ENCODE assay signal across 10 cellular contexts in the genomic region with DNA sequence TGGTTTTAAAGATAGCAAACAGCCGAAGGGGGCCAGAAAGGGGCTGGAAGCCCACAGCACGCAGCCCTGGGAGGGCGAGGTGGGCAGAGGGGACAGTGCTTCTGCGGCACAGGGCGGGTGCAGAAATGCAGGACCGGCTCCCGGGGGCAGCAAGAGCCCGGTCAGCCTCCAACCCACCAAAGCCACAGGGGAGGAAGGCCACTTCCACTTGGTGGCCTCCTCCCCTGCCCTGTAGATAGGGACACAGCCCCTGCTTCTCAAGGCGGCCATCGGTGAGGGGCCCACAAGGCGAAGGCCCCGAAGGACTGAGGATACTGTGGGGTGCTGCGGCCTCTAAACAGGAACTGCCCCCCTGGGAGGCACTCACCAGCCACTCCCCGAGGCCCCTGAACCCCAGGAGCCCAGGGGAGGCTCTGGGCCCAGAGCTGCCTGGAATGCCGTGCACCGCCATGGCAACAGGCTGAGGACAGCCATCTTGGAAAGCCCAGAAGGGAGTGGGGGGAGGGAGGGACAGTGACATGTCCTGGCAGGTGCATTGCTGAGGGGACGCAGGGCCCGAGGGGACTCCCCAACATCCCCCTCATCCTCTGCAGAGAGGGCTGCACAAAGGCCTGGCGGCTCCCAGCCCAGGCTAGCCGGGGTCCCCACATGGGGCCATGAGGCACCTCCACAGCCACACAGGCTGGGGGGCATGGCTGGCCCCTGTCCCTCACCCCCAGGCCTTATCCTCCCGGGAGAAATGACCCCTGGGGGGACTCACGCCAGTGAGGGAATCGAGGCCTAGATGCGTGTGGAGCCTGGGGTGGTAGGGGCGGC.
DNase-seq lines count a peak whose midpoint lies in the region; ATAC-seq and TF ChIP-seq lines count a peak whose summit lies in the region.
"Had no signal": no experiment of that assay in that cellular context is flagged by ENCODE, and none has a peak within 500 bp of the region (broad histone marks: within the 10 kb centered on the region; RNA-seq: fewer than 3 reads in every experiment).

No MANE protein-coding gene starts in this region.

- H3K9me3 ChIP-seq in upper lobe of left lung (no peaks in the 10 kb centered on the region), testis (no peaks in the 10 kb centered on the region)
- H3K9me3 ChIP-seq: pancreas had no signal

- intact Hi-C loops in activated T-helper 2 cell treated with anti-CD3 and anti-CD28 coated beads, Interferon-gamma antibody, Interleukin-2, Interleukin-4, amounts not matched to agents 10 μg/mL and 5 μg/mL and 100 μg/mL, durations not matched to agents 14 hours and 24 hours and 36 hours (cut with micrococcal nuclease), result loop anchor here (1.0 to 10.0 kb wide), 4 partner anchors 14 to 261 kb away; a partner anchor contains a TSS
- intact Hi-C loops in testis (cut with DNase I; ENCODE audit: low total_unique reads), result no loop called here

- H3K27ac ChIP-seq in upper lobe of left lung, result peak overlapping the region; percentile 80 to 87 (median 82)
- H3K27ac ChIP-seq in testis, result peak overlapping the region in 1 of 2 donors; percentile 24

- H3K27ac Mint-ChIP-seq in activated naive CD8-positive, alpha-beta T cell, result peak overlapping the region; percentile 16
- H3K27ac Mint-ChIP-seq in activated naive CD8-positive, alpha-beta T cell treated with anti-CD3 and anti-CD28 coated beads, Interleukin-2, amount 50 U/mL, for 24 hours, result no peak overlapping the region
- peak overlapping the region; percentile 67 for H3K27ac Mint-ChIP-seq in activated T-helper 2 cell treated with anti-CD3 and anti-CD28 coated beads, Interferon-gamma antibody, Interleukin-2, Interleukin-4, amounts not matched to agents 10 μg/mL and 5 μg/mL and 100 μg/mL, durations not matched to agents 14 hours and 24 hours and 36 hours
- peak overlapping the region; percentile 83 for H3K27ac Mint-ChIP-seq in memory B cell

- no peaks in the 10 kb centered on the region for H3K9me3 Mint-ChIP-seq in activated naive CD8-positive, alpha-beta T cell (ENCODE audit: low read depth)
- no peaks in the 10 kb centered on the region for H3K9me3 Mint-ChIP-seq in activated naive CD8-positive, alpha-beta T cell treated with anti-CD3 and anti-CD28 coated beads, Interleukin-2, amount 50 U/mL, for 24 hours
- H3K9me3 Mint-ChIP-seq in activated T-helper 2 cell treated with anti-CD3 and anti-CD28 coated beads, Interferon-gamma antibody, Interleukin-2, Interleukin-4, amounts not matched to agents 10 μg/mL and 5 μg/mL and 100 μg/mL, durations not matched to agents 14 hours and 24 hours and 36 hours, result no peaks in the 10 kb centered on the region
- H3K9me3 Mint-ChIP-seq in memory B cell, result no peaks in the 10 kb centered on the region

- peaks cover 5% of the 10 kb centered on the region for H3K36me3 Mint-ChIP-seq in activated naive CD8-positive, alpha-beta T cell
- peaks cover 18% of the 10 kb centered on the region for H3K36me3 Mint-ChIP-seq in activated naive CD8-positive, alpha-beta T cell treated with anti-CD3 and anti-CD28 coated beads, Interleukin-2, amount 50 U/mL, for 24 hours (ENCODE audit: low read depth)
- H3K36me3 Mint-ChIP-seq in activated T-helper 2 cell treated with anti-CD3 and anti-CD28 coated beads, Interferon-gamma antibody, Interleukin-2, Interleukin-4, amounts not matched to agents 10 μg/mL and 5 μg/mL and 100 μg/mL, durations not matched to agents 14 hours and 24 hours and 36 hours (ENCODE audit: low read depth), result peaks cover 35% of the 10 kb centered on the region
- peaks cover 7% of the 10 kb centered on the region for H3K36me3 Mint-ChIP-seq in memory B cell

- TF ChIP-seq EP300 in upper lobe of left lung (IDR thresholded peaks at IDR 0.05), result no peak

- H3K36me3 ChIP-seq in upper lobe of left lung (peaks cover 0 to 48% (median 37%) of the 10 kb centered on the region in 4 donors), testis (ENCODE audit: low read depth, missing control alignments) (no peaks in the 10 kb centered on the region)

- H3K4me1 Mint-ChIP-seq in activated naive CD8-positive, alpha-beta T cell (ENCODE audit: low read depth), result peaks cover 56% of the 10 kb centered on the region
- peaks cover 62% of the 10 kb centered on the region for H3K4me1 Mint-ChIP-seq in activated naive CD8-positive, alpha-beta T cell treated with anti-CD3 and anti-CD28 coated beads, Interleukin-2, amount 50 U/mL, for 24 hours
- peaks cover 26% of the 10 kb centered on the region for H3K4me1 Mint-ChIP-seq in activated T-helper 2 cell treated with anti-CD3 and anti-CD28 coated beads, Interferon-gamma antibody, Interleukin-2, Interleukin-4, amounts not matched to agents 10 μg/mL and 5 μg/mL and 100 μg/mL, durations not matched to agents 14 hours and 24 hours and 36 hours (ENCODE audit: low read depth)
- peaks cover 31% of the 10 kb centered on the region for H3K4me1 Mint-ChIP-seq in memory B cell

- H3K27me3 ChIP-seq in upper lobe of left lung, result no peaks in the 10 kb centered on the region
- no peaks in the 10 kb centered on the region for H3K27me3 ChIP-seq in testis
- H3K27me3 ChIP-seq: pancreas had no signal

- 77 to 78% methylated on average over 16 to 18 of the region's 25 CpGs for WGBS in upper lobe of left lung, 2 donors
- 82 to 84% methylated on average over 7 to 25 of the region's 25 CpGs for WGBS in testis, 2 donors

- peak overlapping the region in 1 of 4 donors; percentile 4 for H3K4me3 ChIP-seq in upper lobe of left lung
- no peak overlapping the region for H3K4me3 ChIP-seq in testis
- H3K4me3 ChIP-seq: pancreas had no signal

- H3K4me3 Mint-ChIP-seq in activated naive CD8-positive, alpha-beta T cell, result peak overlapping the region; percentile 30
- no peak overlapping the region for H3K4me3 Mint-ChIP-seq in activated naive CD8-positive, alpha-beta T cell treated with anti-CD3 and anti-CD28 coated beads, Interleukin-2, amount 50 U/mL, for 24 hours
- H3K4me3 Mint-ChIP-seq in activated T-helper 2 cell treated with anti-CD3 and anti-CD28 coated beads, Interferon-gamma antibody, Interleukin-2, Interleukin-4, amounts not matched to agents 10 μg/mL and 5 μg/mL and 100 μg/mL, durations not matched to agents 14 hours and 24 hours and 36 hours (ENCODE audit: low read depth), result peak overlapping the region; percentile 45
- H3K4me3 Mint-ChIP-seq in memory B cell, result peak overlapping the region; percentile 76

- TF ChIP-seq POLR2A in upper lobe of left lung (IDR thresholded peaks at IDR 0.05) (no peak), testis (IDR thresholded peaks at IDR 0.05) (no peak)

- TF ChIP-seq CTCF in upper lobe of left lung (IDR thresholded peaks at IDR 0.05) (peak in 1 of 6 experiments; percentile 6), testis (IDR thresholded peaks at IDR 0.05) (no peak)

- peaks cover 57 to 71% (median 62%) of the 10 kb centered on the region in 4 donors for H3K4me1 ChIP-seq in upper lobe of left lung
- peaks cover 32% of the 10 kb centered on the region for H3K4me1 ChIP-seq in testis

- DNase-seq in activated naive CD8-positive, alpha-beta T cell treated with anti-CD3 and anti-CD28 coated beads, Interleukin-2, amount 50 U/mL, for 24 hours, result no peak
- no peak for DNase-seq in activated T-helper 2 cell treated with anti-CD3 and anti-CD28 coated beads, Interferon-gamma antibody, Interleukin-2, Interleukin-4, amounts not matched to agents 10 μg/mL and 5 μg/mL and 100 μg/mL, durations not matched to agents 14 hours and 24 hours and 36 hours (ENCODE audit: low spot score)
- DNase-seq in memory B cell (ENCODE audit: low spot score in 2 of 2) (no peak), upper lobe of left lung (peak in 1 of 2 donors; percentile 62), DMS79 (lab: John Stamatoyannopoulos, UW) (no peak), testis (no peak), NCI-H128 (lab: John Stamatoyannopoulos, UW; ENCODE audit: unreplicated experiment) (no peak)
- DNase-seq: NCI-H524 had no signal

- no peak for ATAC-seq in activated naive CD8-positive, alpha-beta T cell treated with anti-CD3 and anti-CD28 coated beads, Interleukin-2, amount 50 U/mL, for 24 hours
- ATAC-seq in memory B cell (ENCODE audit: low read depth) (no peak), upper lobe of left lung (ENCODE audit: low FRiP score in 2 of 2) (no peak)

- H3K27me3 Mint-ChIP-seq in activated naive CD8-positive, alpha-beta T cell, result no peaks in the 10 kb centered on the region
- H3K27me3 Mint-ChIP-seq in activated naive CD8-positive, alpha-beta T cell treated with anti-CD3 and anti-CD28 coated beads, Interleukin-2, amount 50 U/mL, for 24 hours, result no peaks in the 10 kb centered on the region
- no peaks in the 10 kb centered on the region for H3K27me3 Mint-ChIP-seq in activated T-helper 2 cell treated with anti-CD3 and anti-CD28 coated beads, Interferon-gamma antibody, Interleukin-2, Interleukin-4, amounts not matched to agents 10 μg/mL and 5 μg/mL and 100 μg/mL, durations not matched to agents 14 hours and 24 hours and 36 hours (ENCODE audit: low read depth)
- H3K27me3 Mint-ChIP-seq in memory B cell, result no peaks in the 10 kb centered on the region
